In the genomic region with DNA sequence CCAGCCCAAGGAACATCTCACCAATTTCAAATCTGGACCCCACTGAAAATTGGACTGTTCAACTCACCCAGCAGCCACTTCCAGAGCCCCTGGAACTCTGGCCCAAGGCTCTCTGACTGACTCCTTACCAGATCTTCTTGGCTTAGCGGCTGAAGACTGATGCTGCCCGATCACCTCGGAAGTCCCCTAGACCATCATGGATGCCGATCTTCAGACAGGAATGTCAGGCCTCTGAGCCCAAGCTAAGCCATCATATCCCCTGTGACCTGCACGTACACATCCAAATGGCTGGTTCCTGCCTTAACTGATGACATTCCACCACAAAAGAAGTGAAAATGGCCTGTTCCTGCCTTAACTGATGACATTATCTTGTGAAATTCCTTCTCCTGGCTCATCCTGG, we compare ENCODE assay signal across 6 cellular contexts. TPM values are rescaled to one million over a fixed set of nuclear protein-coding genes. Genes with fewer than 3 reads are reported as not detected.
DNase-seq lines count a peak whose midpoint lies in the region; ATAC-seq, FAIRE-seq and TF ChIP-seq lines count a peak whose summit lies in the region.
"Not testable (repeated sequence)": the region's sequence is repeated elsewhere in the genome, so short reads cannot be mapped to it uniquely, and the experiment has no call there.

No MANE protein-coding gene starts in this region.

- not testable (repeated sequence) for DNase-seq in astrocyte (ENCODE audit: low read depth); endodermal cell; natural killer cell; neural progenitor cell (ENCODE audit: low spot score)
- DNase-seq in mesendoderm (peak; percentile 67), trophoblast cell (peak; percentile 73 to 84)

- not testable (repeated sequence) for H3K27ac ChIP-seq in astrocyte (ENCODE audit: low read depth, low read length); endodermal cell (ENCODE audit: low read depth, low read length); mesendoderm (ENCODE audit: low read depth, low read length); neural progenitor cell; trophoblast cell (ENCODE audit: low read depth, low read length)

- H3K56ac ChIP-seq in mesendoderm (ENCODE audit: low read length): not testable (repeated sequence)

- not testable (repeated sequence) for H3K36me3 ChIP-seq in astrocyte (ENCODE audit: insufficient read depth, low read length); endodermal cell (ENCODE audit: control insufficient read depth, insufficient read depth, low read length); mesendoderm (ENCODE audit: control insufficient read depth, insufficient read depth, low read length); neural progenitor cell; trophoblast cell (ENCODE audit: control insufficient read depth in 1 of 2, insufficient read depth in 2 of 2, low read length in 2 of 2)

- not testable (repeated sequence) for H3K4me3 ChIP-seq in astrocyte (ENCODE audit: insufficient read depth, low read depth, low read length); endodermal cell (ENCODE audit: low read length); mesendoderm (ENCODE audit: low read length); neural progenitor cell; trophoblast cell (ENCODE audit: low read depth, low read length)

- not testable (repeated sequence) for H3K9ac ChIP-seq in astrocyte (ENCODE audit: low read length); endodermal cell (ENCODE audit: extremely low read depth, low read length, poor library complexity, severe bottlenecking); mesendoderm (ENCODE audit: low read length); neural progenitor cell; trophoblast cell (ENCODE audit: low read length)

- not testable (repeated sequence) for H3K4ac ChIP-seq in mesendoderm (ENCODE audit: low read depth, low read length); trophoblast cell (ENCODE audit: low read depth, low read length)

- 81% methylated on average over 5 of the region's 5 CpGs; no CpG with 5 or more reads in 1 of the 2 experiments for WGBS in endodermal cell (ENCODE audit: insufficient coverage in 1 of 2, insufficient read length in 1 of 2), 2 experiments
- WGBS in mesendoderm (ENCODE audit: extremely low coverage, insufficient coverage, low lambda C conversion rate): no CpG with 5 or more reads among the region's 5 CpGs
- no CpG with 5 or more reads among the region's 5 CpGs for WGBS in trophoblast cell (ENCODE audit: extremely low coverage, insufficient coverage, insufficient read length)

- not testable (repeated sequence) for H3K23ac ChIP-seq in mesendoderm (ENCODE audit: low read length); trophoblast cell (ENCODE audit: low read length)

- not testable (repeated sequence) for H2BK120ac ChIP-seq in mesendoderm (ENCODE audit: low read depth, low read length); trophoblast cell (ENCODE audit: insufficient read depth, low read length, poor library complexity)

- not testable (repeated sequence) for H3K9me3 Mint-ChIP-seq in astrocyte (ENCODE audit: unreplicated experiment); endodermal cell; natural killer cell; neural progenitor cell

- H3K4me1 ChIP-seq in astrocyte (ENCODE audit: insufficient read depth, low read length); endodermal cell (ENCODE audit: control insufficient read depth, insufficient read depth, low read length); mesendoderm (ENCODE audit: control insufficient read depth, low read depth, low read length); neural progenitor cell; trophoblast cell (ENCODE audit: control insufficient read depth in 1 of 2, insufficient read depth in 2 of 2, low read length in 2 of 2): not testable (repeated sequence)

- not testable (repeated sequence) for H3K4me3 Mint-ChIP-seq in astrocyte (ENCODE audit: unreplicated experiment); endodermal cell; neural progenitor cell
- H3K4me3 Mint-ChIP-seq in natural killer cell: peak overlapping the region; percentile 17

- not testable (repeated sequence) for H3K14ac ChIP-seq in trophoblast cell (ENCODE audit: low read length)

- H2AK5ac ChIP-seq in mesendoderm (ENCODE audit: low read length); trophoblast cell (ENCODE audit: low read length): not testable (repeated sequence)

- not testable (repeated sequence) for H3K79me1 ChIP-seq in mesendoderm (ENCODE audit: low read length); trophoblast cell (ENCODE audit: low read length)

- not testable (repeated sequence) for ATAC-seq in natural killer cell

- not testable (repeated sequence) for FAIRE-seq in astrocyte (lab: Jason Lieb, UNC)

- H3K4me1 Mint-ChIP-seq in astrocyte (ENCODE audit: low read depth, unreplicated experiment); natural killer cell; neural progenitor cell: not testable (repeated sequence)
- peaks cover 29% of the 10 kb centered on the region for H3K4me1 Mint-ChIP-seq in endodermal cell

- not testable (repeated sequence) for H3K27me3 ChIP-seq in astrocyte (ENCODE audit: insufficient read depth, low read length); endodermal cell (ENCODE audit: control insufficient read depth, insufficient read depth, low read length, poor library complexity, severe bottlenecking); mesendoderm (ENCODE audit: insufficient read depth, low read length, poor library complexity); trophoblast cell (ENCODE audit: insufficient read depth, low read length)
- peaks cover 33% of the 10 kb centered on the region for H3K27me3 ChIP-seq in neural progenitor cell

- not testable (repeated sequence) for H4K91ac ChIP-seq in trophoblast cell (ENCODE audit: low read depth, low read length)

- not testable (repeated sequence) for H3K36me3 Mint-ChIP-seq in astrocyte (ENCODE audit: low read depth, unreplicated experiment); endodermal cell (ENCODE audit: low read depth); natural killer cell; neural progenitor cell

- not testable (repeated sequence) for TF ChIP-seq CTCF in astrocyte (IDR thresholded peaks at IDR 0.05; ENCODE audit: insufficient read depth, low read depth, low read length); endodermal cell (conservative IDR thresholded peaks at IDR 0.05); natural killer cell (IDR thresholded peaks at IDR 0.05); neural progenitor cell (IDR thresholded peaks at IDR 0.05)

- H3K18ac ChIP-seq in mesendoderm (ENCODE audit: low read length): peak overlapping the region; percentile 42
- not testable (repeated sequence) for H3K18ac ChIP-seq in trophoblast cell (ENCODE audit: low read length)

- intact Hi-C loops in natural killer cell (cut with micrococcal nuclease): not testable (repeated sequence)

- H2BK15ac ChIP-seq in mesendoderm (replicated peaks; ENCODE audit: low read depth): not testable (repeated sequence)

- H2BK5ac ChIP-seq in mesendoderm (ENCODE audit: low read length); trophoblast cell (ENCODE audit: low read depth, low read length, poor library complexity): not testable (repeated sequence)

- not testable (repeated sequence) for H4K8ac ChIP-seq in mesendoderm (ENCODE audit: low read depth, low read length); trophoblast cell (ENCODE audit: low read depth, low read length)

- not testable (repeated sequence) for H2AFZ ChIP-seq in astrocyte (ENCODE audit: low read depth, low read length); neural progenitor cell (replicated peaks); trophoblast cell (ENCODE audit: insufficient read depth, low read length, poor library complexity)

- H4K12ac ChIP-seq in trophoblast cell (ENCODE audit: low read depth, low read length): not testable (repeated sequence)

- not testable (repeated sequence) for H3K4me2 ChIP-seq in astrocyte (ENCODE audit: low read length); mesendoderm (ENCODE audit: low read length); neural progenitor cell; trophoblast cell (ENCODE audit: low read length)

- peaks cover 53% of the 10 kb centered on the region for H3K27me3 Mint-ChIP-seq in astrocyte (ENCODE audit: low read depth, unreplicated experiment)
- H3K27me3 Mint-ChIP-seq in endodermal cell (ENCODE audit: insufficient read depth): peaks cover 21% of the 10 kb centered on the region
- peaks cover 11 to 36% of the 10 kb centered on the region in 2 donors for H3K27me3 Mint-ChIP-seq in natural killer cell (ENCODE audit: low read depth in 2 of 2)
- peaks cover 19% of the 10 kb centered on the region for H3K27me3 Mint-ChIP-seq in neural progenitor cell (ENCODE audit: insufficient read depth, low read depth)

- H4K20me1 ChIP-seq in astrocyte (ENCODE audit: insufficient read depth, low read length); neural progenitor cell (ENCODE audit: low read depth): not testable (repeated sequence)

- not testable (repeated sequence) for H3K79me2 ChIP-seq in astrocyte (ENCODE audit: insufficient read depth, low read length); mesendoderm (ENCODE audit: control insufficient read depth, insufficient read depth, low read length); neural progenitor cell (ENCODE audit: low read depth); trophoblast cell (ENCODE audit: control insufficient read depth, insufficient read depth, low read length, poor library complexity)

- not testable (repeated sequence) for H3K9me3 ChIP-seq in astrocyte (ENCODE audit: insufficient read depth, low read depth, low read length); endodermal cell (ENCODE audit: control insufficient read depth, low read length); neural progenitor cell (ENCODE audit: low read depth); trophoblast cell (ENCODE audit: insufficient read depth, low read depth, low read length)

- H3K27ac Mint-ChIP-seq in astrocyte (ENCODE audit: unreplicated experiment): peak overlapping the region; percentile 54
- peak overlapping the region; percentile 75 for H3K27ac Mint-ChIP-seq in endodermal cell
- not testable (repeated sequence) for H3K27ac Mint-ChIP-seq in natural killer cell
- peak overlapping the region; percentile 63 for H3K27ac Mint-ChIP-seq in neural progenitor cell

- not testable (repeated sequence) for H3F3A ChIP-seq in neural progenitor cell (ENCODE audit: low read depth)

- not testable (repeated sequence) for H2BK12ac ChIP-seq in trophoblast cell (ENCODE audit: low read length)

- H4K5ac ChIP-seq in mesendoderm (ENCODE audit: low read length): not testable (repeated sequence)

RNA-seq across cellular contexts. Expression of gene RBM19, which starts 56.0 kb away (rescaled TPM):
- total RNA-seq in astrocyte (29.6 and 32.3 TPM in 2 replicates), endodermal cell (10 to 100 TPM; 38.6 to 43.1 TPM), natural killer cell (10 to 100 TPM; 49.9 to 70.6 (median 60.9) TPM), neural progenitor cell (ENCODE audit: low replicate concordance) (23.5 and 28.7 TPM in 2 replicates)
- polyA plus RNA-seq in endodermal cell (2013, experiment 1 of 2): 21.8 TPM
- polyA plus RNA-seq in endodermal cell (2013, experiment 2 of 2): 19.9 TPM
- polyA plus RNA-seq in mesendoderm (2013, experiment 1 of 2): 39.6 TPM
- 40.6 TPM for polyA plus RNA-seq in mesendoderm (2013, experiment 2 of 2)
- 13.4 and 13.5 TPM in 2 replicates for polyA plus RNA-seq in trophoblast cell (2013)
